Comparison of ENCODE assay signal across 8 cellular contexts in genomic region chr2:227164745-227165350, GRCh38. TPM values are rescaled to one million over a fixed set of nuclear protein-coding genes. Genes with fewer than 3 reads are reported as not detected.
DNase-seq lines count a peak whose midpoint lies in the region; ATAC-seq and TF ChIP-seq lines count a peak whose summit lies in the region.

No MANE protein-coding gene starts in this region.

- peaks cover 4% of the 10 kb centered on the region for H3K4me1 ChIP-seq in NT2/D1 (ENCODE audit: insufficient read depth, insufficient read length)

- peak overlapping the region; percentile 68 for H3K4me3 Mint-ChIP-seq in nephron progenitor cell

- peaks cover 88% of the 10 kb centered on the region for H3K27me3 Mint-ChIP-seq in nephron progenitor cell (ENCODE audit: low read depth, poor library complexity)

- no peaks in the 10 kb centered on the region for H3K9me3 ChIP-seq in NT2/D1 (ENCODE audit: insufficient read depth, low read length)

- peaks cover 5% of the 10 kb centered on the region for H3K4me1 Mint-ChIP-seq in nephron progenitor cell

- H3K9me3 Mint-ChIP-seq in nephron progenitor cell = peaks cover 24% of the 10 kb centered on the region

- TF ChIP-seq CTCF in epithelial cell of proximal tubule (conservative IDR thresholded peaks at IDR 0.05; ENCODE audit: low read depth, low read length) (no peak), nephron progenitor cell (IDR thresholded peaks at IDR 0.05) (no peak)

- DNase-seq in stimulated activated CD4-positive, alpha-beta T cell treated with anti-CD3 and anti-CD28 coated beads, Interleukin-15, amount 100 ng/mL, for 24 hours = peak; percentile 47
- DNase-seq in stimulated activated CD4-positive, alpha-beta T cell treated with anti-CD3 and anti-CD28 coated beads, Interleukin-4, amount 100 ng/mL, for 4 hours = no peak
- no peak for DNase-seq in NT2/D1 (ENCODE audit: low read depth, low spot score)
- DNase-seq in epithelial cell of proximal tubule (ENCODE audit: low read depth) = no peak
- DNase-seq in nephron progenitor cell = peak; percentile 27
- no peak for DNase-seq in NCI-H2227 treated with DMSO at 0.1 percent for 48 hours (lab: John Stamatoyannopoulos, UW)
- DNase-seq in cortex of kidney (lab: John Stamatoyannopoulos, UW) = no peak

- H3K27ac Mint-ChIP-seq in nephron progenitor cell = no peak overlapping the region

- no peaks in the 10 kb centered on the region for H3K36me3 ChIP-seq in NT2/D1 (ENCODE audit: insufficient read depth, insufficient read length, low read length)

- H3K9ac ChIP-seq in NT2/D1 (ENCODE audit: insufficient read length, low read depth) = no peak overlapping the region

- peak; percentile 69 for ATAC-seq in HG02642 (IDR thresholded peaks at IDR 0.05; ENCODE audit: poor library complexity, unreplicated experiment)

- peaks cover 82% of the 10 kb centered on the region for H3K27me3 ChIP-seq in NT2/D1 (ENCODE audit: insufficient read depth, insufficient read length)

- H3K36me3 Mint-ChIP-seq in nephron progenitor cell (ENCODE audit: low read depth) = no peaks in the 10 kb centered on the region

- peak overlapping the region; percentile 63 for H3K4me3 ChIP-seq in NT2/D1 (ENCODE audit: insufficient read length, low read depth)
- peak overlapping the region; percentile 84 for H3K4me3 ChIP-seq in epithelial cell of proximal tubule (ENCODE audit: low read depth, low read length)

RNA-seq across cellular contexts. Expression of gene COL4A3, which starts 0.4 kb away (rescaled TPM):
- under 0.01 and 1.1 TPM in 2 replicates for total RNA-seq in epithelial cell of proximal tubule

RNA-seq across cellular contexts. Expression of gene COL4A4, which starts 0.8 kb away (rescaled TPM):
- 1.7 and 5.2 TPM in 2 replicates for total RNA-seq in epithelial cell of proximal tubule

Comparison
In these comparisons a context has a peak if more than half of its experiments do, and no peak if none do; other contexts are left out.
1. DNase-seq: peak in stimulated activated CD4-positive, alpha-beta T cell treated with anti-CD3 and anti-CD28 coated beads, Interleukin-15, amount 100 ng/mL, for 24 hours (single experiment) and nephron progenitor cell (single experiment); none in stimulated activated CD4-positive, alpha-beta T cell treated with anti-CD3 and anti-CD28 coated beads, Interleukin-4, amount 100 ng/mL, for 4 hours (0 of 2), NT2/D1 (single experiment), epithelial cell of proximal tubule (single experiment), NCI-H2227 treated with DMSO at 0.1 percent for 48 hours (single experiment) and cortex of kidney (single experiment).